ENCODE assay signal across 28 cellular contexts in the genomic region with DNA sequence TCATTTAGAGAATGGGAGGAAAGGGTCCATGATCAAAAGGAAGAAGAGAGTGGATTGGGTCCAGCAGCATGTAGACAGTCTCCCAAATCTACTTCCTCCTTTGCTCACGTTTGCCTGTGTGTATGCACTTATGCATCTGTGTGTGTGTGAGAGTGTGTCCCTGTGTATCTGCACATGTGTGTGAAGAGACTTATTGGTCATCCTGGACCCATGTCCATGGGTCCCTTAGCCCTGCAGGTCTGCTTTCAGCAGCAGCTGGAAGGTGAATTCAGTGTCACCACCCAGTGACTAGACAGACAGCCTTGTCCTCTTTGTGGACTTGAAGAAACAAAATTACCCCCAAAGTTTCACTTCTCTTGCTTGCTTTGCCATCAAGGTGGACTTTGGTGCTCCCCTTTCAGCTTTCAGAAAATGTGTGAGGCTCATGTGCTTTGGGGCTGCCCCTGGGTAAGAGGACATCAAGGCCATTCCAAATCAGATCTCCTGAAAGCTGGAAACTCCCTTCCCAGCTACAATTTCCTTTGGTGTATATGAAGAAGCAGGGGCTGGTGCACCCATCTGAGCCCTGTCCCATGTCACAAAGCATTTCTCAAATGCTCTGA.
DNase-seq lines count a peak whose midpoint lies in the region; ATAC-seq and TF ChIP-seq lines count a peak whose summit lies in the region.
"Had no signal": no experiment of that assay in that cellular context is flagged by ENCODE, and none has a peak within 500 bp of the region (broad histone marks: within the 10 kb centered on the region; RNA-seq: fewer than 3 reads in every experiment).

No MANE protein-coding gene starts in this region.

- peaks cover 4% of the 10 kb centered on the region for H3K4me1 ChIP-seq in mesendoderm (ENCODE audit: control insufficient read depth, low read depth, low read length)
- H3K4me1 ChIP-seq: BE2C, gastrocnemius medialis, left ventricle myocardium inferior, pancreas, right atrium auricular region had no signal

- POLR2A ChIA-PET in activated CD4-positive, alpha-beta T cell treated with anti-CD3 and anti-CD28 coated beads, Interleukin-2, amount 10 ng/mL, durations not matched to agents 7 days and 5 days (lab: Charles Lee) = no interaction called here
- POLR2A ChIA-PET in activated CD8-positive, alpha-beta T cell treated with anti-CD3 and anti-CD28 coated beads, Interleukin-2, amount 10 ng/mL, durations not matched to agents 7 days and 5 days (lab: Charles Lee) = no interaction called here

- H2BK5ac ChIP-seq in mesendoderm (ENCODE audit: low read length) = no peak overlapping the region

- H3K27me3 ChIP-seq in mesendoderm (ENCODE audit: insufficient read depth, low read length, poor library complexity) = no peaks in the 10 kb centered on the region
- H3K27me3 ChIP-seq: BE2C, gastrocnemius medialis, pancreas, right atrium auricular region had no signal

- CTCF ChIA-PET in activated CD4-positive, alpha-beta T cell treated with anti-CD3 and anti-CD28 coated beads, Interleukin-2, amount 10 ng/mL, durations not matched to agents 7 days and 5 days (lab: Charles Lee) = interaction anchor here (0.9 kb wide), 1 partner anchor 8 kb away, joined by 3 read pairs; no protein-coding TSS in a partner anchor
- CTCF ChIA-PET in activated CD8-positive, alpha-beta T cell treated with anti-CD3 and anti-CD28 coated beads, Interleukin-2, amount 10 ng/mL, durations not matched to agents 7 days and 5 days (lab: Charles Lee) = interaction anchor here (1.0 to 2.5 kb wide), 4 partner anchors 10 to 25 kb away, joined by 4 to 9 read pairs (median 5); no protein-coding TSS in a partner anchor

- no peak overlapping the region for H3K27ac ChIP-seq in mesendoderm (ENCODE audit: low read depth, low read length)
- H3K27ac ChIP-seq: gastrocnemius medialis, left ventricle myocardium inferior, pancreas, right atrium auricular region, RWPE1, SK-N-MC had no signal

- ATAC-seq in activated CD8-positive, alpha-beta T cell treated with anti-CD3 and anti-CD28 coated beads, Interleukin-2, amount 10 ng/mL, durations not matched to agents 7 days and 5 days = no peak
- ATAC-seq: gastrocnemius medialis; HCT116; natural killer cell treated with Interleukin-12 subunit alpha and Interleukin-12 subunit beta and Interleukin-15 and Interleukin-18, amount 100 ng/mL, for 72 hours; pancreas had no signal

- no peaks in the 10 kb centered on the region for H3K36me3 ChIP-seq in mesendoderm (ENCODE audit: control insufficient read depth, insufficient read depth, low read length)
- H3K36me3 ChIP-seq: BE2C, gastrocnemius medialis, left ventricle myocardium inferior, pancreas, right atrium auricular region, spleen had no signal

- H3K9ac ChIP-seq in mesendoderm (ENCODE audit: low read length) = no peak overlapping the region

- intact Hi-C loops in cardiac septum (cut with DNase I) = no loop called here

- DNase-seq in activated CD4-positive, alpha-beta T cell treated with anti-CD3 and anti-CD28 coated beads, Interleukin-2, amount 10 ng/mL, durations not matched to agents 7 days and 5 days = no peak
- no peak for DNase-seq in activated CD4-positive, alpha-beta T cell treated with anti-CD3 and anti-CD28 coated beads for 1 hour
- DNase-seq in GM10266 (ENCODE audit: extremely low spot score) = peak; percentile 20
- no peak for DNase-seq in activated CD8-positive, alpha-beta T cell treated with anti-CD3 and anti-CD28 coated beads, Interleukin-2, amount 10 ng/mL, durations not matched to agents 7 days and 5 days
- no peak for DNase-seq in mesendoderm
- DNase-seq in cardiac septum (ENCODE audit: low spot score) = no peak
- no peak for DNase-seq in HPDE6-E6E7 (ENCODE audit: extremely low spot score)
- DNase-seq in chondrocyte (ENCODE audit: low spot score) = no peak
- DNase-seq: activated CD4-positive, CD25-positive, alpha-beta regulatory T cell; BE2C; Calu3; effector CD8-positive, alpha-beta T cell; gastrocnemius medialis; hypothalamus; KG1; left ventricle myocardium inferior; NCI-H187 treated with DMSO at 0.1 percent for 48 hours; NCI-H69; pancreas; spleen; stimulated activated CD4-positive, alpha-beta T cell treated with anti-CD3 and anti-CD28 coated beads, Interleukin-4, amount 100 ng/mL, for 24 hours had no signal

- no peak overlapping the region for H4K5ac ChIP-seq in mesendoderm (ENCODE audit: low read length)

- no peak overlapping the region for H3K4ac ChIP-seq in mesendoderm (ENCODE audit: low read depth, low read length)

- no peak overlapping the region for H2BK120ac ChIP-seq in mesendoderm (ENCODE audit: low read depth, low read length)

- H2BK15ac ChIP-seq in mesendoderm (replicated peaks; ENCODE audit: low read depth) = no peak overlapping the region

- peak overlapping the region; percentile 54 for H3K56ac ChIP-seq in mesendoderm (ENCODE audit: low read length)

- H4K8ac ChIP-seq in mesendoderm (ENCODE audit: low read depth, low read length) = no peak overlapping the region

- H3K23ac ChIP-seq in mesendoderm (ENCODE audit: low read length) = no peak overlapping the region

- peak overlapping the region; percentile 39 for H3K4me3 Mint-ChIP-seq in activated CD4-positive, alpha-beta T cell treated with anti-CD3 and anti-CD28 coated beads, Interleukin-2, amount 10 ng/mL, durations not matched to agents 7 days and 5 days
- no peak overlapping the region for H3K4me3 Mint-ChIP-seq in activated CD8-positive, alpha-beta T cell treated with anti-CD3 and anti-CD28 coated beads, Interleukin-2, amount 10 ng/mL, durations not matched to agents 7 days and 5 days
- H3K4me3 Mint-ChIP-seq in chondrocyte (ENCODE audit: unreplicated experiment) = no peak overlapping the region
- H3K4me3 Mint-ChIP-seq: mesothelial cell of epicardium; natural killer cell treated with Interleukin-12 subunit alpha and Interleukin-12 subunit beta and Interleukin-15 and Interleukin-18, amount 100 ng/mL, for 72 hours; type B pancreatic cell had no signal

- H3K36me3 Mint-ChIP-seq in activated CD4-positive, alpha-beta T cell treated with anti-CD3 and anti-CD28 coated beads, Interleukin-2, amount 10 ng/mL, durations not matched to agents 7 days and 5 days (ENCODE audit: low read depth) = peaks cover 25% of the 10 kb centered on the region
- no peaks in the 10 kb centered on the region for H3K36me3 Mint-ChIP-seq in activated CD8-positive, alpha-beta T cell treated with anti-CD3 and anti-CD28 coated beads, Interleukin-2, amount 10 ng/mL, durations not matched to agents 7 days and 5 days (ENCODE audit: low read depth)
- no peaks in the 10 kb centered on the region for H3K36me3 Mint-ChIP-seq in chondrocyte (ENCODE audit: low read depth)
- H3K36me3 Mint-ChIP-seq: mesothelial cell of epicardium; natural killer cell treated with Interleukin-12 subunit alpha and Interleukin-12 subunit beta and Interleukin-15 and Interleukin-18, amount 100 ng/mL, for 72 hours; type B pancreatic cell had no signal

- H3K27me3 Mint-ChIP-seq in activated CD4-positive, alpha-beta T cell treated with anti-CD3 and anti-CD28 coated beads, Interleukin-2, amount 10 ng/mL, durations not matched to agents 7 days and 5 days = no peaks in the 10 kb centered on the region
- no peaks in the 10 kb centered on the region for H3K27me3 Mint-ChIP-seq in activated CD8-positive, alpha-beta T cell treated with anti-CD3 and anti-CD28 coated beads, Interleukin-2, amount 10 ng/mL, durations not matched to agents 7 days and 5 days (ENCODE audit: low read depth)
- peaks cover 29% of the 10 kb centered on the region for H3K27me3 Mint-ChIP-seq in chondrocyte (ENCODE audit: low read depth)
- H3K27me3 Mint-ChIP-seq: natural killer cell treated with Interleukin-12 subunit alpha and Interleukin-12 subunit beta and Interleukin-15 and Interleukin-18, amount 100 ng/mL, for 72 hours had no signal

- peak overlapping the region; percentile 69 for H3K18ac ChIP-seq in mesendoderm (ENCODE audit: low read length)

- WGBS in mesendoderm (ENCODE audit: extremely low coverage, insufficient coverage, low lambda C conversion rate) = no CpG with 5 or more reads among the region's 1 CpG

- H3K27ac Mint-ChIP-seq in activated CD4-positive, alpha-beta T cell treated with anti-CD3 and anti-CD28 coated beads, Interleukin-2, amount 10 ng/mL, durations not matched to agents 7 days and 5 days = peak overlapping the region; percentile 84
- peak overlapping the region; percentile 60 for H3K27ac Mint-ChIP-seq in activated CD8-positive, alpha-beta T cell treated with anti-CD3 and anti-CD28 coated beads, Interleukin-2, amount 10 ng/mL, durations not matched to agents 7 days and 5 days
- no peak overlapping the region for H3K27ac Mint-ChIP-seq in chondrocyte (ENCODE audit: unreplicated experiment)
- H3K27ac Mint-ChIP-seq: mesothelial cell of epicardium, type B pancreatic cell had no signal

- H3K4me3 ChIP-seq in mesendoderm (ENCODE audit: low read length) = no peak overlapping the region
- H3K4me3 ChIP-seq: gastrocnemius medialis, left ventricle myocardium inferior, pancreas, right atrium auricular region, SK-N-MC, spleen had no signal

- no peaks in the 10 kb centered on the region for H3K79me1 ChIP-seq in mesendoderm (ENCODE audit: low read length)

- no peaks in the 10 kb centered on the region for H3K79me2 ChIP-seq in mesendoderm (ENCODE audit: control insufficient read depth, insufficient read depth, low read length)

- H3K4me2 ChIP-seq in mesendoderm (ENCODE audit: low read length) = no peak overlapping the region

- H3K4me1 Mint-ChIP-seq in activated CD4-positive, alpha-beta T cell treated with anti-CD3 and anti-CD28 coated beads, Interleukin-2, amount 10 ng/mL, durations not matched to agents 7 days and 5 days = peaks cover 91% of the 10 kb centered on the region
- H3K4me1 Mint-ChIP-seq in activated CD8-positive, alpha-beta T cell treated with anti-CD3 and anti-CD28 coated beads, Interleukin-2, amount 10 ng/mL, durations not matched to agents 7 days and 5 days (ENCODE audit: low read depth) = peaks cover 86% of the 10 kb centered on the region
- H3K4me1 Mint-ChIP-seq in chondrocyte (ENCODE audit: low read depth) = no peaks in the 10 kb centered on the region
- H3K4me1 Mint-ChIP-seq: mesothelial cell of epicardium had no signal

- H2AK5ac ChIP-seq in mesendoderm (ENCODE audit: low read length) = peak overlapping the region; percentile 81

- peaks cover 11% of the 10 kb centered on the region for H3K9me3 Mint-ChIP-seq in activated CD4-positive, alpha-beta T cell treated with anti-CD3 and anti-CD28 coated beads, Interleukin-2, amount 10 ng/mL, durations not matched to agents 7 days and 5 days
- no peaks in the 10 kb centered on the region for H3K9me3 Mint-ChIP-seq in activated CD8-positive, alpha-beta T cell treated with anti-CD3 and anti-CD28 coated beads, Interleukin-2, amount 10 ng/mL, durations not matched to agents 7 days and 5 days (ENCODE audit: insufficient read depth)
- no peaks in the 10 kb centered on the region for H3K9me3 Mint-ChIP-seq in chondrocyte (ENCODE audit: low read depth)
- H3K9me3 Mint-ChIP-seq: mesothelial cell of epicardium; natural killer cell treated with Interleukin-12 subunit alpha and Interleukin-12 subunit beta and Interleukin-15 and Interleukin-18, amount 100 ng/mL, for 72 hours; type B pancreatic cell had no signal

- TF ChIP-seq CTCF in GM10266 (IDR thresholded peaks at IDR 0.05; ENCODE audit: control insufficient read depth, insufficient read depth, low read depth, missing control alignments) (no peak), chondrocyte (IDR thresholded peaks at IDR 0.05) (no peak)
